1 cellular context compared by ENCODE assay signal in genomic region chr14:24321212-24321975, GRCh38.
TF ChIP-seq lines count a peak whose summit lies in the region.

No MANE protein-coding gene starts in this region.

TF ChIP-seq in GM23338, 12 proteins besides CTCF, POLR2A, EP300 and RAD21:
- TF ChIP-seq ZNF462 (CRISPR knock-in tag; IDR thresholded peaks at IDR 0.05) (no peak), ZNF114 (CRISPR knock-in tag; IDR thresholded peaks at IDR 0.05) (no peak), POLR2AphosphoS5 (IDR thresholded peaks at IDR 0.05; ENCODE audit: low read depth) (no peak)
